In the genomic region with DNA sequence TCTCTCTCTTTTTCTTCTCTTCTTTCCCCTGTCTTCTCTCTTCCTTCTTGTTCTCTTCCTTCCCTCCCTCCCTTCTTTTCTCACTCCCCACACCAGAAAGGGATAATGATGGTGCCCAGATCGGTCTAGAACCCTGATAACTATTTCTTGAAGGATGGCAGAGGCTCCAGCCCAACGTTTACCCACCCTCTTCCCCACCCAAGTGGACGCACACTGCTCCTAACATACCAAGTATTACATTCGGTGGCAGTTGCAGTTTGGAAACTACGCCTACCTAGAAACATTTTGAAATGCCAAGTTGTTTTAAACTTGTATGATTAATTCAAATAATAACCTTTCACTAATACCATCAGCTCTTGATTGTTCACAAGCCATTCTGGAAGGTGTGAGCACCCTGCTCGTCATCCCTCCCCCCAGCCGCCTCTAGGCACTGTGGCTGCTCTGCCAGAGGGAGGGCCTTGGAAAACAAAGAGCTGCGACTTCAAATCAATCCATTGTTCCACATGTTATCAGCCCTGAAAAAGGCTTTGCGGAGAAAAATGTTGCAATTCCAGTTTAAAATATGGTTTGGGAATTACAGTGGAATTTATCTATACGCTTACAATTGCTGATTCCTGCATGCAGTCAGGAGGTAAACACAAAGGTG, we compare ENCODE assay signal across 19 cellular contexts.
DNase-seq lines count a peak whose midpoint lies in the region; ATAC-seq and TF ChIP-seq lines count a peak whose summit lies in the region.
"Had no signal": no experiment of that assay in that cellular context is flagged by ENCODE, and none has a peak within 500 bp of the region (broad histone marks: within the 10 kb centered on the region; RNA-seq: fewer than 3 reads in every experiment).

No MANE protein-coding gene starts in this region.

- H3K27ac Mint-ChIP-seq in MCF 10A (ENCODE audit: low read depth, unreplicated experiment): no peak overlapping the region
- no peak overlapping the region for H3K27ac Mint-ChIP-seq in glutamatergic neuron (ENCODE audit: unreplicated experiment)
- H3K27ac Mint-ChIP-seq in neural crest cell (ENCODE audit: unreplicated experiment): peak overlapping the region; percentile 40
- H3K27ac Mint-ChIP-seq: B cell had no signal

- H3K4me3 Mint-ChIP-seq in MCF 10A (ENCODE audit: unreplicated experiment): no peak overlapping the region
- H3K4me3 Mint-ChIP-seq in glutamatergic neuron (ENCODE audit: unreplicated experiment): no peak overlapping the region
- H3K4me3 Mint-ChIP-seq in neural crest cell: no peak overlapping the region
- H3K4me3 Mint-ChIP-seq: B cell had no signal

- POLR2A ChIA-PET in MCF 10A (lab: Yijun Ruan, JAX): no interaction called here

- intact Hi-C loops in mammary epithelial cell (cut with micrococcal nuclease) (no loop called here), MCF 10A (cut with micrococcal nuclease) (no loop called here)

- H3K4me1 ChIP-seq in mammary epithelial cell (ENCODE audit: insufficient read depth, low read length): no peaks in the 10 kb centered on the region

- 50% methylated on average over 9 of the region's 10 CpGs for WGBS in mammary epithelial cell (ENCODE audit: low coverage, missing lambda C conversion rate)

- H3K9me3 Mint-ChIP-seq in MCF 10A (ENCODE audit: unreplicated experiment) (no peaks in the 10 kb centered on the region), glutamatergic neuron (ENCODE audit: unreplicated experiment) (no peaks in the 10 kb centered on the region), neural crest cell (no peaks in the 10 kb centered on the region)

- peak overlapping the region; percentile 28 for H2AFZ ChIP-seq in mammary epithelial cell (ENCODE audit: low read depth, low read length)

- BruUV-seq in mammary epithelial cell (replicated peaks; lab: Mats Ljungman, UMichigan) (no TSS peak), MCF 10A (replicated peaks; lab: Mats Ljungman, UMichigan) (no TSS peak)

- ATAC-seq in HG02588 (IDR thresholded peaks at IDR 0.05; ENCODE audit: unreplicated experiment): no peak

- DNase-seq in mammary epithelial cell (no peak), MCF 10A (ENCODE audit: unreplicated experiment) (no peak), glutamatergic neuron (peak; percentile 18), neural crest cell (ENCODE audit: low read depth, low spot score) (no peak), UCSD-AML1 (lab: John Stamatoyannopoulos, UW; ENCODE audit: unreplicated experiment) (no peak), GM10266 (ENCODE audit: extremely low spot score) (no peak)
- no peak for DNase-seq in activated effector memory CD4-positive, alpha-beta T cell treated with anti-CD3 and anti-CD28 coated beads, Interleukin-2, amount 50 U/mL, for 16 hours
- DNase-seq: DND-41, HCEC 1CT, Kasumi-1, MM.1S, NCI-H1105, NCI-H2029, NCI-H2171 treated with DMSO at 0.1 percent for 48 hours, NCI-H446, NCI-H526 treated with DMSO at 0.1 percent for 48 hours, Right ventricle myocardium superior had no signal

- H3K4me3 ChIP-seq in mammary epithelial cell (replicated peaks in 1 of 3; ENCODE audit: insufficient read depth in 1 of 3, low read depth in 2 of 3, low read length in 3 of 3): no peak overlapping the region

- TF ChIP-seq CTCF in mammary epithelial cell (conservative IDR thresholded peaks at IDR 0.05 in 1 of 2, IDR thresholded peaks at IDR 0.05 in 1 of 2; ENCODE audit: extremely low read depth in 1 of 2, insufficient read depth in 1 of 2, low read depth in 1 of 2, low read length in 2 of 2) (no peak), MCF 10A (IDR thresholded peaks at IDR 0.05; ENCODE audit: unreplicated experiment) (no peak), glutamatergic neuron (IDR thresholded peaks at IDR 0.05; ENCODE audit: partially characterized antibody, unreplicated experiment) (no peak), neural crest cell (conservative IDR thresholded peaks at IDR 0.05) (no peak), GM10266 (IDR thresholded peaks at IDR 0.05; ENCODE audit: control insufficient read depth, insufficient read depth, low read depth, missing control alignments) (no peak)

- no peaks in the 10 kb centered on the region for H3K4me1 Mint-ChIP-seq in MCF 10A (ENCODE audit: insufficient read depth, unreplicated experiment)
- H3K4me1 Mint-ChIP-seq in glutamatergic neuron (ENCODE audit: low read depth, unreplicated experiment): peaks cover 11% of the 10 kb centered on the region
- H3K4me1 Mint-ChIP-seq in neural crest cell: peaks cover 25% of the 10 kb centered on the region
- H3K4me1 Mint-ChIP-seq: B cell had no signal

- H3K79me2 ChIP-seq in mammary epithelial cell (ENCODE audit: insufficient read depth, low read length): no peaks in the 10 kb centered on the region

- dilution Hi-C loops in mammary epithelial cell (cut with HindIII; ENCODE audit: low sequenced_read_pairs): no loop called here

- no peak overlapping the region for H3K9ac ChIP-seq in mammary epithelial cell (ENCODE audit: insufficient read depth, low read length)

- no peaks in the 10 kb centered on the region for H3K9me3 ChIP-seq in mammary epithelial cell (replicated peaks; ENCODE audit: insufficient read depth, low read length)

- CTCF ChIA-PET in mammary epithelial cell (lab: Charles Lee; ENCODE audit: low non-redundant PET): no interaction called here
- CTCF ChIA-PET in MCF 10A (lab: Yijun Ruan, JAX): no interaction called here

- H3K36me3 ChIP-seq in mammary epithelial cell (ENCODE audit: insufficient read depth, low read length): no peaks in the 10 kb centered on the region

- peaks cover 7% of the 10 kb centered on the region for H3K27me3 ChIP-seq in mammary epithelial cell (ENCODE audit: insufficient read depth, low read length)

- in situ Hi-C loops in mammary epithelial cell (cut with MboI; ENCODE audit: low sequenced_read_pairs in 2 of 2): no loop called here

- H3K4me2 ChIP-seq in mammary epithelial cell (ENCODE audit: insufficient read depth, low read depth, low read length): no peak overlapping the region

- H3K27me3 Mint-ChIP-seq in MCF 10A (ENCODE audit: insufficient read depth, unreplicated experiment) (no peaks in the 10 kb centered on the region), glutamatergic neuron (ENCODE audit: unreplicated experiment) (no peaks in the 10 kb centered on the region), neural crest cell (ENCODE audit: low read depth) (no peaks in the 10 kb centered on the region)
- H3K27me3 Mint-ChIP-seq: B cell had no signal

- H4K20me1 ChIP-seq in mammary epithelial cell (ENCODE audit: insufficient read depth, low read length): no peaks in the 10 kb centered on the region

- H3K27ac ChIP-seq in mammary epithelial cell (ENCODE audit: insufficient read depth, low read depth, low read length): no peak overlapping the region

- H3K36me3 Mint-ChIP-seq in MCF 10A (ENCODE audit: insufficient read depth, unreplicated experiment) (no peaks in the 10 kb centered on the region), glutamatergic neuron (ENCODE audit: unreplicated experiment) (no peaks in the 10 kb centered on the region), neural crest cell (ENCODE audit: low read depth) (no peaks in the 10 kb centered on the region)
